ENCODE assay signal across 8 cellular contexts in genomic region chr1:48061162-48062136, GRCh38.
DNase-seq lines count a peak whose midpoint lies in the region; ATAC-seq and TF ChIP-seq lines count a peak whose summit lies in the region.

No MANE protein-coding gene starts in this region.

- POLR2A ChIA-PET in WTC11 (lab: Charles Lee): interaction anchor here (0.5 kb wide), 1 partner anchor 30 kb away, joined by 3 read pairs; no protein-coding TSS in a partner anchor

- H3K9me3 Mint-ChIP-seq in WTC11: no peaks in the 10 kb centered on the region

- H3K4me3 Mint-ChIP-seq in WTC11: no peak overlapping the region

- WGBS in psoas muscle, 3 donors: 56 to 62% (median 59%) methylated on average over 3 of the region's 3 CpGs

- intact Hi-C loops in Right ventricle myocardium superior (cut with DNase I): loop anchor here (2.0 to 5.0 kb wide), 2 partner anchors 64 to 325 kb away; partner anchors contain the start of gene TRABD2B
- intact Hi-C loops in psoas muscle (cut with DNase I): loop anchor here (1.0 to 2.0 kb wide), 2 partner anchors 64 to 65 kb away; partner anchors contain the start of gene TRABD2B (in 2 of the 2)

- H3K27ac ChIP-seq in psoas muscle: no peak overlapping the region

- H3K36me3 Mint-ChIP-seq in WTC11: no peaks in the 10 kb centered on the region

- no peaks in the 10 kb centered on the region for H3K9me3 ChIP-seq in psoas muscle

- no peaks in the 10 kb centered on the region for H3K4me1 ChIP-seq in psoas muscle

- in situ Hi-C loops in ACHN (cut with HindIII; ENCODE audit: low pct_ligation_motif_present, low pct_unique_long_range_greater_than_20kb, low sequenced_read_pairs): no loop called here

- no peaks in the 10 kb centered on the region for H3K36me3 ChIP-seq in psoas muscle (ENCODE audit: insufficient read depth in 1 of 2, low read depth in 1 of 2)

- no peaks in the 10 kb centered on the region for H3K27me3 ChIP-seq in psoas muscle (ENCODE audit: insufficient read depth in 3 of 3, low read length in 2 of 3)

- DNase-seq in ACHN (peak; percentile 70), NCI-H2029 treated with DMSO at 0.1 percent for 48 hours (lab: John Stamatoyannopoulos, UW) (peak; percentile 93), WTC11 (ENCODE audit: low spot score) (peak; percentile 72), Right ventricle myocardium superior (no peak), psoas muscle (peak in 1 of 2 donors; percentile 40)
- no peak for DNase-seq in activated effector memory CD4-positive, alpha-beta T cell treated with Interleukin-2 at 50 U/mL for 16 hours

- peak; percentile 61 for TF ChIP-seq CTCF in GM12872 (IDR thresholded peaks at IDR 0.05; ENCODE audit: insufficient read depth, low read depth, low read length)
- TF ChIP-seq CTCF in WTC11 (IDR thresholded peaks at IDR 0.05): peak; percentile 57
- TF ChIP-seq CTCF in psoas muscle (IDR thresholded peaks at IDR 0.05): peak; percentile 69

- H3K27ac Mint-ChIP-seq in WTC11: no peak overlapping the region

- peak; percentile 64 for ATAC-seq in HG02763 (IDR thresholded peaks at IDR 0.05; ENCODE audit: unreplicated experiment)
- peak; percentile 85 for ATAC-seq in WTC11
- peak; percentile 85 for ATAC-seq in Right ventricle myocardium superior (ENCODE audit: poor library complexity)
- peak; percentile 65 to 81 (median 78) for ATAC-seq in psoas muscle

- CTCF ChIA-PET in WTC11 (lab: Charles Lee): interaction anchor here (0.6 to 5.4 kb wide), 51 partner anchors 8 to 624 kb away, joined by 3 to 78 read pairs (median 4); partner anchors contain the start of genes FOXD2 and TRABD2B

- H3K4me3 ChIP-seq in psoas muscle: no peak overlapping the region

- H3K27me3 Mint-ChIP-seq in WTC11 (ENCODE audit: low read depth): peaks cover 26% of the 10 kb centered on the region

- H3K4me1 Mint-ChIP-seq in WTC11: peaks cover 8% of the 10 kb centered on the region

TF ChIP-seq in WTC11, 78 proteins besides CTCF, POLR2A, EP300 and RAD21:
- TF ChIP-seq MXD4 (CRISPR knock-in tag; IDR thresholded peaks at IDR 0.05; ENCODE audit: borderline replicate concordance): no peak
- no peak for TF ChIP-seq ZNF671 (CRISPR knock-in tag; IDR thresholded peaks at IDR 0.05)
- no peak for TF ChIP-seq SOX15 (CRISPR knock-in tag; IDR thresholded peaks at IDR 0.05)
- TF ChIP-seq RORB (CRISPR knock-in tag; IDR thresholded peaks at IDR 0.05): no peak
- no peak for TF ChIP-seq MYBL2 (CRISPR knock-in tag; IDR thresholded peaks at IDR 0.05)
- no peak for TF ChIP-seq AFF4 (CRISPR knock-in tag; IDR thresholded peaks at IDR 0.05; ENCODE audit: borderline replicate concordance)

Comparison
In these comparisons a context has a peak if more than half of its experiments do, and no peak if none do; other contexts are left out.
1. DNase-seq: peak in ACHN (single experiment), NCI-H2029 treated with DMSO at 0.1 percent for 48 hours (single experiment) and WTC11 (single experiment); none in Right ventricle myocardium superior (single experiment) and activated effector memory CD4-positive, alpha-beta T cell treated with Interleukin-2 at 50 U/mL for 16 hours (single experiment).
2. Peak in every context shown above with its lines, with median percentiles within 50 percentile points of each other: CTCF ChIP-seq and ATAC-seq.